Comparison of ENCODE assay signal across 13 cellular contexts in genomic region chr20:15699431-15700146, GRCh38.
DNase-seq lines count a peak whose midpoint lies in the region; ATAC-seq, FAIRE-seq and TF ChIP-seq lines count a peak whose summit lies in the region.
"Had no signal": no experiment of that assay in that cellular context is flagged by ENCODE, and none has a peak within 500 bp of the region (broad histone marks: within the 10 kb centered on the region; RNA-seq: fewer than 3 reads in every experiment).

No MANE protein-coding gene starts in this region.

- H3K79me2 ChIP-seq in OCI-LY3 (ENCODE audit: low read length), result no peaks in the 10 kb centered on the region
- no peaks in the 10 kb centered on the region for H3K79me2 ChIP-seq in H1 (ENCODE audit: control insufficient read depth in 1 of 2, insufficient read depth in 2 of 2, low read length in 2 of 2)
- no peaks in the 10 kb centered on the region for H3K79me2 ChIP-seq in osteoblast (ENCODE audit: insufficient read depth, low read length)

- TF ChIP-seq EP300 in H1 (IDR thresholded peaks at IDR 0.05; ENCODE audit: borderline replicate concordance in 1 of 2, low read depth in 2 of 2, low read length in 2 of 2) (no peak), stomach (IDR thresholded peaks at IDR 0.05) (no peak)

- no peaks in the 10 kb centered on the region for H3K79me1 ChIP-seq in H1 (ENCODE audit: low read depth, low read length)

- peak; percentile 22 to 40; a peak in 3 of 4 replicates for TF ChIP-seq RAD21 in H1 (IDR thresholded peaks at IDR 0.05 in 1 of 2, conservative IDR thresholded peaks at IDR 0.05 in 1 of 2; ENCODE audit: low read depth in 2 of 2, low read length in 2 of 2)

- H3K18ac ChIP-seq in H1 (ENCODE audit: extremely low read depth, low read length), result no peak overlapping the region

- H2AK5ac ChIP-seq in H1 (ENCODE audit: low read depth, low read length), result no peak overlapping the region

- no peak overlapping the region for H3K23ac ChIP-seq in H1 (ENCODE audit: insufficient read length)

- H3K9me3 ChIP-seq in OCI-LY3 (ENCODE audit: insufficient read depth, low read length), result no peaks in the 10 kb centered on the region
- peaks cover 2% of the 10 kb centered on the region in 2 experiments; a peak in 2 of 4 replicates for H3K9me3 ChIP-seq in H1 (ENCODE audit: insufficient read depth in 2 of 2, low read depth in 1 of 2, low read length in 1 of 2)
- no peaks in the 10 kb centered on the region for H3K9me3 ChIP-seq in osteoblast (ENCODE audit: low read depth, low read length)
- no peaks in the 10 kb centered on the region for H3K9me3 ChIP-seq in stomach
- no peaks in the 10 kb centered on the region for H3K9me3 ChIP-seq in pancreas
- H3K9me3 ChIP-seq: thyroid gland had no signal

- no peaks in the 10 kb centered on the region for H4K20me1 ChIP-seq in OCI-LY3 (ENCODE audit: insufficient read depth, low read length)
- H4K20me1 ChIP-seq in H1 (replicated peaks in 1 of 2; ENCODE audit: control insufficient read depth in 1 of 2, insufficient read depth in 2 of 2, low read length in 2 of 2), result peaks cover 0 to 1% of the 10 kb centered on the region in 2 experiments
- H4K20me1 ChIP-seq in osteoblast (ENCODE audit: insufficient read depth, low read length), result no peaks in the 10 kb centered on the region

- H3K4me2 ChIP-seq in OCI-LY3 (ENCODE audit: low read length), result no peak overlapping the region
- no peak overlapping the region for H3K4me2 ChIP-seq in H1 (ENCODE audit: insufficient read depth in 1 of 2, low read depth in 2 of 2, low read length in 2 of 2)
- peak overlapping the region; percentile 83 for H3K4me2 ChIP-seq in osteoblast (ENCODE audit: insufficient read depth, low read length)

- POLR2A ChIA-PET in H1 (lab: Charles Lee; ENCODE audit: partially characterized antibody), result interaction anchor here (0.6 kb wide), 1 partner anchor 1912 kb away, joined by 3 read pairs; no protein-coding TSS in a partner anchor

- no peak overlapping the region for H3K56ac ChIP-seq in H1 (replicated peaks; ENCODE audit: insufficient read length, low read depth, low read length)

- TF ChIP-seq POLR2A in H1 (IDR thresholded peaks at IDR 0.05; ENCODE audit: control extremely low read depth in 1 of 2, low read depth in 2 of 2, low read length in 2 of 2) (no peak), stomach (IDR thresholded peaks at IDR 0.05) (no peak)

- no peak overlapping the region for H4K5ac ChIP-seq in H1 (ENCODE audit: insufficient read length, low read depth, low read length)

- H3K36me3 ChIP-seq in OCI-LY3 (replicated peaks; ENCODE audit: low read depth, low read length), result no peaks in the 10 kb centered on the region
- H3K36me3 ChIP-seq in H1 (ENCODE audit: control insufficient read depth in 2 of 4, insufficient read depth in 4 of 4, low read length in 3 of 4), result no peaks in the 10 kb centered on the region
- H3K36me3 ChIP-seq in osteoblast (ENCODE audit: insufficient read depth, low read length), result no peaks in the 10 kb centered on the region
- no peaks in the 10 kb centered on the region for H3K36me3 ChIP-seq in stomach
- no peaks in the 10 kb centered on the region for H3K36me3 ChIP-seq in pancreas
- H3K36me3 ChIP-seq: thyroid gland had no signal

- no peak overlapping the region for H3K14ac ChIP-seq in H1 (ENCODE audit: insufficient read length)

- no peak overlapping the region for H4K91ac ChIP-seq in H1 (replicated peaks; ENCODE audit: insufficient read length, low read length)

- 94% methylated on average over 15 of the region's 15 CpGs; no CpG with 5 or more reads in 1 of the 2 experiments for WGBS in H1 (ENCODE audit: extremely low coverage in 1 of 2, insufficient coverage in 1 of 2, insufficient read length in 1 of 2, insufficient replicate concordance in 2 of 2, low coverage in 1 of 2, low lambda C conversion rate in 2 of 2, missing lambda C conversion rate in 1 of 2), 2 experiments
- 86 to 92% (median 90%) methylated on average over 15 of the region's 15 CpGs for WGBS in stomach, 5 donors
- WGBS in pancreas, 2 donors, result 73 to 83% methylated on average over 15 of the region's 15 CpGs

- peak in 1 of 2 experiments; percentile 59 for DNase-seq in H1 (ENCODE audit: low read depth in 1 of 2, low spot score in 2 of 2)
- DNase-seq in osteoblast (ENCODE audit: insufficient read length, low spot score, missing footprints), result no peak
- DNase-seq in stomach, result no peak
- DNase-seq in SW 1271 (lab: John Stamatoyannopoulos, UW), result no peak
- no peak for DNase-seq in pancreas
- DNase-seq: activated T-cell treated with anti-CD3 and anti-CD28 coated beads for 4 hours, caudate nucleus, MV-4-11, thyroid gland had no signal

- H2AFZ ChIP-seq in OCI-LY3 (ENCODE audit: low read depth, low read length) (no peak overlapping the region), H1 (ENCODE audit: low read length) (0 out of 2 replicates have a peak overlapping the region, but pooled peaks have one; percentile 60), osteoblast (ENCODE audit: low read length) (peak overlapping the region; percentile 93)

- intact Hi-C loops in stomach (cut with DNase I; ENCODE audit: low total_unique reads) (no loop called here), pancreas (cut with DNase I) (no loop called here)

- no peak overlapping the region for H3K4me3 ChIP-seq in OCI-LY3 (ENCODE audit: low read length)
- H3K4me3 ChIP-seq in H1 (ENCODE audit: extremely low read depth in 1 of 4, insufficient read depth in 2 of 4, low read depth in 3 of 4, low read length in 4 of 4), result no peak overlapping the region
- peak overlapping the region; percentile 56 for H3K4me3 ChIP-seq in osteoblast (ENCODE audit: insufficient read depth, low read length)
- no peak overlapping the region for H3K4me3 ChIP-seq in stomach
- H3K4me3 ChIP-seq in pancreas, result no peak overlapping the region
- H3K4me3 ChIP-seq: thyroid gland had no signal

- H3K9ac ChIP-seq in OCI-LY3 (ENCODE audit: low read length), result no peak overlapping the region
- no peak overlapping the region for H3K9ac ChIP-seq in H1 (replicated peaks in 1 of 4; ENCODE audit: extremely low read depth in 1 of 4, low read depth in 3 of 4, low read length in 3 of 4)

- no peak overlapping the region for H2BK12ac ChIP-seq in H1 (ENCODE audit: low read depth, low read length)

- CTCF ChIA-PET in H1 (lab: Charles Lee; ENCODE audit: partially characterized antibody), result interaction anchor here (0.6 to 3.2 kb wide), 22 partner anchors 9 to 1013 kb away, joined by 3 to 24 read pairs (median 3); no protein-coding TSS in a partner anchor

- TF ChIP-seq CTCF in GM12874 (IDR thresholded peaks at IDR 0.05; ENCODE audit: insufficient read depth, low read depth, low read length), result peak; percentile 17; the same call in 1 of the 2 replicates
- peak; percentile 28 for TF ChIP-seq CTCF in OCI-LY3 (IDR thresholded peaks at IDR 0.05; ENCODE audit: low read depth, low read length)
- peak in 2 of 3 experiments; percentile 24 to 41; a peak in 3 of 4 replicates for TF ChIP-seq CTCF in H1 (IDR thresholded peaks at IDR 0.05; ENCODE audit: control extremely low read depth in 1 of 3, insufficient read depth in 1 of 3, low read depth in 1 of 3, low read length in 3 of 3)
- TF ChIP-seq CTCF in osteoblast (IDR thresholded peaks at IDR 0.05; ENCODE audit: extremely low read depth, low read depth, low read length), result no peak
- no peak for TF ChIP-seq CTCF in stomach (IDR thresholded peaks at IDR 0.05)
- TF ChIP-seq CTCF in pancreas (IDR thresholded peaks at IDR 0.05), result no peak

- H2BK120ac ChIP-seq in H1 (replicated peaks; ENCODE audit: low read depth, low read length), result no peak overlapping the region

- no peaks in the 10 kb centered on the region for H3K23me2 ChIP-seq in H1 (ENCODE audit: low read depth, low read length)

- no peak for ATAC-seq in pancreas
- ATAC-seq in GM19452 (IDR thresholded peaks at IDR 0.05; ENCODE audit: unreplicated experiment), result no peak
- ATAC-seq: activated CD4-positive, CD25-positive, alpha-beta regulatory T cell treated with anti-CD3 and anti-CD28 coated beads, Interleukin-2, amount 50 U/mL, for 24 hours had no signal

- no peak overlapping the region for H3K4ac ChIP-seq in H1 (replicated peaks; ENCODE audit: insufficient read length, low read depth, low read length)

- no peak for FAIRE-seq in H1 (lab: Jason Lieb, UNC)
- no peak for FAIRE-seq in pancreas (lab: Jason Lieb, UNC)

- H3K27ac ChIP-seq in OCI-LY3 (ENCODE audit: low read length) (no peak overlapping the region), H1 (ENCODE audit: low read depth, low read length) (no peak overlapping the region), osteoblast (ENCODE audit: low read depth, low read length) (no peak overlapping the region), stomach (no peak overlapping the region), pancreas (no peak overlapping the region)
- H3K27ac ChIP-seq: thyroid gland had no signal

- peaks cover 19% of the 10 kb centered on the region for H3K4me1 ChIP-seq in OCI-LY3 (ENCODE audit: low read length)
- no peaks in the 10 kb centered on the region for H3K4me1 ChIP-seq in H1 (replicated peaks in 1 of 4; ENCODE audit: control insufficient read depth in 3 of 4, insufficient read depth in 4 of 4, low read length in 3 of 4)
- H3K4me1 ChIP-seq in osteoblast (ENCODE audit: insufficient read depth, low read length), result peaks cover 22% of the 10 kb centered on the region
- no peaks in the 10 kb centered on the region for H3K4me1 ChIP-seq in stomach
- H3K4me1 ChIP-seq in pancreas, result no peaks in the 10 kb centered on the region
- H3K4me1 ChIP-seq: thyroid gland had no signal

- H2BK15ac ChIP-seq in H1 (ENCODE audit: low read length), result no peak overlapping the region

- H2BK5ac ChIP-seq in H1 (ENCODE audit: low read depth, low read length), result no peak overlapping the region

- H4K8ac ChIP-seq in H1 (ENCODE audit: extremely low read depth, insufficient read depth, low read length), result no peak overlapping the region; the same call in 1 of the 2 replicates

- H3K27me3 ChIP-seq in OCI-LY3 (ENCODE audit: low read depth, low read length), result no peaks in the 10 kb centered on the region
- no peaks in the 10 kb centered on the region for H3K27me3 ChIP-seq in H1 (replicated peaks in 1 of 4; ENCODE audit: control insufficient read depth in 3 of 4, extremely low read depth in 1 of 4, insufficient read depth in 3 of 4, low read length in 3 of 4)
- H3K27me3 ChIP-seq in osteoblast (ENCODE audit: insufficient read depth, low read length), result no peaks in the 10 kb centered on the region
- no peaks in the 10 kb centered on the region for H3K27me3 ChIP-seq in stomach
- no peaks in the 10 kb centered on the region for H3K27me3 ChIP-seq in pancreas
- H3K27me3 ChIP-seq: thyroid gland had no signal

- no peak overlapping the region for H2BK20ac ChIP-seq in H1 (ENCODE audit: low read length)

TF ChIP-seq in H1, 55 proteins besides CTCF, POLR2A, EP300 and RAD21:
- no peak for TF ChIP-seq KDM4A (IDR thresholded peaks at IDR 0.05; ENCODE audit: low read depth, low read length, severe bottlenecking)

Comparison
In these comparisons a context has a peak if more than half of its experiments do, and no peak if none do; other contexts are left out.
1. CTCF ChIP-seq: peak in GM12874 (single experiment), OCI-LY3 (single experiment) and H1 (2 of 3); none in osteoblast (single experiment), stomach (0 of 7) and pancreas (0 of 4).